ENCODE assay signal across 18 cellular contexts in genomic region chr4:42712854-42713253, GRCh38. TPM values are rescaled to one million over a fixed set of nuclear protein-coding genes. Genes with fewer than 3 reads are reported as not detected.
DNase-seq lines count a peak whose midpoint lies in the region; ATAC-seq and TF ChIP-seq lines count a peak whose summit lies in the region.
"Had no signal": no experiment of that assay in that cellular context is flagged by ENCODE, and none has a peak within 500 bp of the region (broad histone marks: within the 10 kb centered on the region; RNA-seq: fewer than 3 reads in every experiment).

No MANE protein-coding gene starts in this region.

- TF ChIP-seq EP300 in upper lobe of left lung (IDR thresholded peaks at IDR 0.05) = no peak

- H3K36me3 ChIP-seq in upper lobe of left lung = no peaks in the 10 kb centered on the region

- TF ChIP-seq CTCF in upper lobe of left lung (IDR thresholded peaks at IDR 0.05) = no peak

- H3K4me1 ChIP-seq in upper lobe of left lung = peaks cover 0 to 14% (median 2%) of the 10 kb centered on the region in 4 donors
- H3K4me1 ChIP-seq: A549 had no signal

- H3K9me3 ChIP-seq in upper lobe of left lung = no peaks in the 10 kb centered on the region
- H3K9me3 ChIP-seq: A549, Caco-2 had no signal

- no peak for TF ChIP-seq POLR2A in upper lobe of left lung (IDR thresholded peaks at IDR 0.05)

- 48 to 92% methylated on average over 2 of the region's 2 CpGs for WGBS in upper lobe of left lung, 2 donors

- no peak overlapping the region for H3K27ac ChIP-seq in upper lobe of left lung
- H3K27ac ChIP-seq: A549 had no signal

- DNase-seq in NCI-H82 (lab: John Stamatoyannopoulos, UW) (peak; percentile 11), NCI-H82 treated with DMSO at 0.1 percent for 48 hours (lab: John Stamatoyannopoulos, UW; ENCODE audit: unreplicated experiment) (no peak), SK-N-DZ (ENCODE audit: low spot score) (peak; percentile 61), left kidney (ENCODE audit: low read depth, low spot score) (peak; percentile 19), upper lobe of left lung (no peak)
- DNase-seq: 8988T; ACHN; AML-193; C1 segment of cervical spinal cord; Caco-2; CD4-positive, alpha-beta memory T cell; DMS153; DND-41; H7; HCEC 1CT had no signal

- no peak overlapping the region for H3K4me3 ChIP-seq in upper lobe of left lung
- H3K4me3 ChIP-seq: A549 had no signal

- no peak for ATAC-seq in GM19463 (IDR thresholded peaks at IDR 0.05; ENCODE audit: unreplicated experiment)
- ATAC-seq in GM18511 (IDR thresholded peaks at IDR 0.05; ENCODE audit: unreplicated experiment) = no peak
- no peak for ATAC-seq in upper lobe of left lung (ENCODE audit: low FRiP score in 2 of 2)
- ATAC-seq: A549 had no signal

- H3K27me3 ChIP-seq in upper lobe of left lung = no peaks in the 10 kb centered on the region

RNA-seq across cellular contexts. Expression of gene ATP8A1, which starts 55.9 kb away (rescaled TPM):
- polyA plus RNA-seq in SK-N-DZ (2014; cell fraction: cytosol; rRNA removed) = 27.6 and 35.1 TPM in 2 replicates
- 45.9 and 51.7 TPM in 2 replicates for polyA plus RNA-seq in SK-N-DZ (2014; cell fraction: nucleus; rRNA removed)
- total RNA-seq in upper lobe of left lung = 100 to 1,000 TPM in 4 of 6 donors, 10 to 100 TPM in 2; 39.5 to 264 (median 144) TPM

Comparison
In these comparisons a context has a peak if more than half of its experiments do, and no peak if none do; other contexts are left out.
1. DNase-seq: peak in NCI-H82 (single experiment), SK-N-DZ (single experiment) and left kidney (single experiment); none in NCI-H82 treated with DMSO at 0.1 percent for 48 hours (single experiment) and upper lobe of left lung (0 of 2).